24 cellular contexts compared by ENCODE assay signal in genomic region chr5:72746736-72747135, GRCh38.
"Had no signal": no experiment of that assay in that cellular context is flagged by ENCODE, and none has a peak within 500 bp of the region (broad histone marks: within the 10 kb centered on the region; RNA-seq: fewer than 3 reads in every experiment).

No MANE protein-coding gene starts in this region.

- H3K9me3 ChIP-seq: gastrocnemius medialis, stomach, suprapubic skin, tibial nerve had no signal

- H3K9me3 Mint-ChIP-seq: activated naive CD4-positive, alpha-beta T cell treated with anti-CD3 and anti-CD28 coated beads, Interleukin-2, amount 10 ng/mL, durations not matched to agents 7 days and 5 days; stimulated activated memory B cell treated with anti-CD40 and anti-IgM and Interleukin-4, amounts not matched to agents 10 μg/mL and 1 μg/mL and 100 μg/mL, for 72 hours; WTC11 had no signal

- ATAC-seq: activated T-cell treated with anti-CD3 and anti-CD28 coated beads, Interleukin-2, amount 50 U/mL, for 4 hours; gastrocnemius medialis; left cardiac atrium; stimulated activated memory B cell treated with anti-CD40 and anti-IgM and Interleukin-4, amounts not matched to agents 10 μg/mL and 1 μg/mL and 100 μg/mL, for 72 hours; WTC11 had no signal

- H3K36me3 ChIP-seq: gastrocnemius medialis, stomach, suprapubic skin, tibial nerve had no signal

- H3K27ac Mint-ChIP-seq: activated naive CD4-positive, alpha-beta T cell treated with anti-CD3 and anti-CD28 coated beads, Interleukin-2, amount 10 ng/mL, durations not matched to agents 7 days and 5 days; stimulated activated memory B cell treated with anti-CD40 and anti-IgM and Interleukin-4, amounts not matched to agents 10 μg/mL and 1 μg/mL and 100 μg/mL, for 72 hours; WTC11 had no signal

- H3K4me3 Mint-ChIP-seq: activated naive CD4-positive, alpha-beta T cell treated with anti-CD3 and anti-CD28 coated beads, Interleukin-2, amount 10 ng/mL, durations not matched to agents 7 days and 5 days; activated T-cell treated with anti-CD3 and anti-CD28 coated beads, Interleukin-2, amount 50 U/mL, for 4 hours; brain; stimulated activated memory B cell treated with anti-CD40 and anti-IgM and Interleukin-4, amounts not matched to agents 10 μg/mL and 1 μg/mL and 100 μg/mL, for 72 hours; WTC11 had no signal

- H3K27ac ChIP-seq: gastrocnemius medialis, stomach, suprapubic skin, tibial nerve had no signal

- H3K4me3 ChIP-seq: gastrocnemius medialis, smooth muscle cell, stomach, suprapubic skin, tibial nerve had no signal

- H3K4me1 Mint-ChIP-seq: activated naive CD4-positive, alpha-beta T cell treated with anti-CD3 and anti-CD28 coated beads, Interleukin-2, amount 10 ng/mL, durations not matched to agents 7 days and 5 days; stimulated activated memory B cell treated with anti-CD40 and anti-IgM and Interleukin-4, amounts not matched to agents 10 μg/mL and 1 μg/mL and 100 μg/mL, for 72 hours; WTC11 had no signal

- H3K4me1 ChIP-seq: gastrocnemius medialis, stomach, suprapubic skin, tibial nerve had no signal

- H3K36me3 Mint-ChIP-seq: activated naive CD4-positive, alpha-beta T cell treated with anti-CD3 and anti-CD28 coated beads, Interleukin-2, amount 10 ng/mL, durations not matched to agents 7 days and 5 days; brain; stimulated activated memory B cell treated with anti-CD40 and anti-IgM and Interleukin-4, amounts not matched to agents 10 μg/mL and 1 μg/mL and 100 μg/mL, for 72 hours; WTC11 had no signal

- H3K27me3 ChIP-seq: gastrocnemius medialis, stomach, suprapubic skin, tibial nerve had no signal

- DNase-seq: activated CD4-positive, alpha-beta T cell treated with anti-CD3 and anti-CD28 coated beads, Interleukin-2, amount 50 U/mL, for 4 hours; activated CD8-positive, alpha-beta memory T cell treated with anti-CD3 and anti-CD28 coated beads for 24 hours; activated CD8-positive, alpha-beta memory T cell treated with anti-CD3 and anti-CD28 coated beads, Interleukin-2, amount 50 U/mL, for 4 hours; activated naive CD4-positive, alpha-beta T cell treated with anti-CD3 and anti-CD28 coated beads, Interleukin-2, amount 10 ng/mL, durations not matched to agents 7 days and 5 days; activated T-cell treated with anti-CD3 and anti-CD28 coated beads, Interleukin-2, amount 50 U/mL, for 4 hours; anterior cingulate cortex; caudate nucleus; dermis blood vessel endothelial cell; effector CD8-positive, alpha-beta T cell; erythroblast; gastrocnemius medialis; head of caudate nucleus; hypothalamus; left cardiac atrium; stimulated activated CD4-positive, alpha-beta T cell treated with anti-CD3 and anti-CD28 coated beads, Interleukin-15, amount 100 ng/mL, for 24 hours; stomach; T-helper 1 cell; T-helper 9 cell had no signal

- H3K4me2 ChIP-seq: smooth muscle cell had no signal

- H3K27me3 Mint-ChIP-seq: activated naive CD4-positive, alpha-beta T cell treated with anti-CD3 and anti-CD28 coated beads, Interleukin-2, amount 10 ng/mL, durations not matched to agents 7 days and 5 days; brain had no signal
